In the genomic region with DNA sequence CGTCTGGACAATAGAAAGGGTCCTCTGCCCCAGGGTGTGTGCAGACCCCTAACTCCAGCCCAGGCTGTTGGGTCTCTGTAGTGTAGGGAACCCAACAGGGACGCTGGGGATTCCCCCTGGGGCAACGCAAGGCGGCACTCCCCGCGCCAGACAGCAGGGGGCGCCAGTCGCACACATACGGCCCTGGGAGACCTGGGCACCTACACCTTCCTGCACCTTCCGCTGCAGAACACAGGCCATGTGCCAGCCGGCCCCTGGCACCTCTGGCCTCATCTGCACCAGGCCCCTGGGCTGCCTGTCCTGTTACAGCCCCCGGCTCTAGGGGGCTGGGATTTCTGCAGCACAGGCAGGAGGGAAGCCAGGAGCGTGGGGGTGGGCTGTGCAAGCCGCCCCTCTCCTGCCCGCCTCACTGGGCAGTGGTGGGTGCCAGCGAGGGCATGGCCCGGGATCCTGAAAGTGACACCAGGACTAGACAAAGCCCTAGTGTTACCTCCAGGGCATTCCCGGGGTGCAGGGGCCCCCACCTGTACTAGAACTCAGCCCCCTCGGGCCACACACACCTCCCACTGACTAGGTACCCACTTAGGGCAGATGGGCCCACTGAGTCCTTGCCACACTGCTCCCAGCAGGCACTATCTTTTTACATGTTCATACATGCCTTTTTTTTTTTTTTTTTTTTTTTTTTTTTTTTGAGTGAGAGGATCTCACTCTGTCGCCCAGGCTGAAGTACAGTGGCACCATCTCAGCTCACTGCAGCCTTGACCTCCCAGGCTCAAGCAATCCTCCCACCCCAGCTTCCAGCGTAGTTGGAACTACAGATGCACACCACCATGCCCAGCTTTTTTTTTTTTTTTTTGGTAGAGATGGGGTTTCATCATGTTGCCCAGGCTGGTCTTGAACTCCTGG, we compare ENCODE assay signal across 8 cellular contexts. TPM values are rescaled to one million over a fixed set of nuclear protein-coding genes. Genes with fewer than 3 reads are reported as not detected.
DNase-seq lines count a peak whose midpoint lies in the region; ATAC-seq and TF ChIP-seq lines count a peak whose summit lies in the region.

No MANE protein-coding gene starts in this region.

- POLR2A ChIA-PET in MCF 10A (lab: Yijun Ruan, JAX), result no interaction called here

- no peak overlapping the region for H3K27ac ChIP-seq in WERI-Rb-1

- H3K27me3 Mint-ChIP-seq in HFFc6 (ENCODE audit: insufficient read depth) (peaks cover 4% of the 10 kb centered on the region), MCF 10A (ENCODE audit: insufficient read depth, unreplicated experiment) (no peaks in the 10 kb centered on the region)

- no peak overlapping the region for H3K4me3 Mint-ChIP-seq in HFFc6
- no peak overlapping the region for H3K4me3 Mint-ChIP-seq in MCF 10A (ENCODE audit: unreplicated experiment)

- peaks cover 5% of the 10 kb centered on the region; the same call in 1 of the 2 replicates for H3K36me3 Mint-ChIP-seq in HFFc6 (ENCODE audit: low read depth)
- peaks cover 5% of the 10 kb centered on the region for H3K36me3 Mint-ChIP-seq in MCF 10A (ENCODE audit: insufficient read depth, unreplicated experiment)

- TF ChIP-seq CTCF in GM12864 (IDR thresholded peaks at IDR 0.05; ENCODE audit: low read depth, low read length, missing control alignments), result peak; percentile 98
- peak; percentile 100 for TF ChIP-seq CTCF in HFFc6 (IDR thresholded peaks at IDR 0.05)
- TF ChIP-seq CTCF in WERI-Rb-1 (IDR thresholded peaks at IDR 0.05; ENCODE audit: low read depth, low read length), result peak; percentile 97
- peak; percentile 95 for TF ChIP-seq CTCF in MCF 10A (IDR thresholded peaks at IDR 0.05; ENCODE audit: unreplicated experiment)

- CTCF ChIA-PET in MCF 10A (lab: Yijun Ruan, JAX), result interaction anchor here (0.6 to 2.9 kb wide), 22 partner anchors 8 to 840 kb away, joined by 3 to 11 read pairs (median 3); no protein-coding TSS in a partner anchor

- no peaks in the 10 kb centered on the region for H3K9me3 Mint-ChIP-seq in HFFc6
- H3K9me3 Mint-ChIP-seq in MCF 10A (ENCODE audit: unreplicated experiment), result no peaks in the 10 kb centered on the region

- no peaks in the 10 kb centered on the region for H3K9me3 ChIP-seq in WERI-Rb-1 (ENCODE audit: severe bottlenecking)

- H3K27me3 ChIP-seq in WERI-Rb-1 (ENCODE audit: insufficient read depth, low read depth, severe bottlenecking), result no peaks in the 10 kb centered on the region

- BruUV-seq in MCF 10A (replicated peaks; lab: Mats Ljungman, UMichigan), result no TSS peak

- no peak overlapping the region for H3K4me3 ChIP-seq in GM12864 (ENCODE audit: low read depth, low read length)
- no peak overlapping the region for H3K4me3 ChIP-seq in WERI-Rb-1 (ENCODE audit: low read depth, low read length)

- peaks cover 17% of the 10 kb centered on the region for H3K4me1 Mint-ChIP-seq in HFFc6 (ENCODE audit: low read depth)
- no peaks in the 10 kb centered on the region for H3K4me1 Mint-ChIP-seq in MCF 10A (ENCODE audit: insufficient read depth, unreplicated experiment)

- peaks cover 66% of the 10 kb centered on the region for H3K36me3 ChIP-seq in WERI-Rb-1

- DNase-seq in GM12864 (ENCODE audit: low read depth) (no peak), HFFc6 (no peak), NCI-H1436 treated with DMSO at 0.1 percent for 48 hours (lab: John Stamatoyannopoulos, UW) (peak; percentile 22), WERI-Rb-1 (peak; percentile 74), MCF 10A (ENCODE audit: unreplicated experiment) (peak; percentile 75), kidney glomerular epithelial cell (lab: John Stamatoyannopoulos, UW) (peak; percentile 35)
- DNase-seq in stimulated activated CD4-positive, alpha-beta T cell treated with anti-CD3 and anti-CD28 coated beads, Interleukin-4, amount 100 ng/mL, for 1 hour, result peak; percentile 85

- H3K27ac Mint-ChIP-seq in HFFc6 (no peak overlapping the region), MCF 10A (ENCODE audit: low read depth, unreplicated experiment) (no peak overlapping the region)

- ATAC-seq in HG03108 (IDR thresholded peaks at IDR 0.05; ENCODE audit: unreplicated experiment), result no peak

- intact Hi-C loops in MCF 10A (cut with micrococcal nuclease), result loop anchor here (1.0 kb wide), 2 partner anchors 111 to 367 kb away; no protein-coding TSS in a partner anchor

RNA-seq across cellular contexts. Expression of gene CCNK, which starts 37.5 kb away (rescaled TPM):
- 10 to 100 TPM; 74.9 to 93.1 (median 86.4) TPM for total RNA-seq in HFFc6 (2021; fragmentation: NEBNext Ultra II Directional; extraction: Animal tissue kit (Norgen Biotek cat#: 25700))
- 70.4 and 87.7 TPM in 2 replicates for total RNA-seq in MCF 10A (2022)

RNA-seq across cellular contexts. Expression of gene SETD3, which starts 38.0 kb away (rescaled TPM):
- 10 to 100 TPM; 42.1 to 53.9 (median 47.0) TPM for total RNA-seq in HFFc6 (2021; fragmentation: NEBNext Ultra II Directional; extraction: Animal tissue kit (Norgen Biotek cat#: 25700))
- 43.9 and 50.6 TPM in 2 replicates for total RNA-seq in MCF 10A (2022)

Comparison
In these comparisons a context has a peak if more than half of its experiments do, and no peak if none do; other contexts are left out.
1. DNase-seq: peak in NCI-H1436 treated with DMSO at 0.1 percent for 48 hours (single experiment), WERI-Rb-1 (single experiment), MCF 10A (single experiment), kidney glomerular epithelial cell (single experiment) and stimulated activated CD4-positive, alpha-beta T cell treated with anti-CD3 and anti-CD28 coated beads, Interleukin-4, amount 100 ng/mL, for 1 hour (single experiment); none in GM12864 (single experiment) and HFFc6 (single experiment).
2. Peak in every context shown above with its lines, with median percentiles within 50 percentile points of each other: CTCF ChIP-seq.